ENCODE assay signal across 1 cellular context in genomic region chr1:976791-977190, GRCh38.
A peak's percentile ranks its signal among the peaks of the same experiment; 100 is the strongest.
TF ChIP-seq lines count a peak whose summit lies in the region.

No MANE protein-coding gene starts in this region.

TF ChIP-seq in A549, 52 proteins besides CTCF, POLR2A, EP300 and RAD21:
- TF ChIP-seq GATA3 (IDR thresholded peaks at IDR 0.05; ENCODE audit: borderline replicate concordance), result peak; percentile 62
TF ChIP-seq in A549: peak in this region for 1; not testable (repeated sequence) for 51.
